Comparison of ENCODE assay signal across 9 cellular contexts in the genomic region with DNA sequence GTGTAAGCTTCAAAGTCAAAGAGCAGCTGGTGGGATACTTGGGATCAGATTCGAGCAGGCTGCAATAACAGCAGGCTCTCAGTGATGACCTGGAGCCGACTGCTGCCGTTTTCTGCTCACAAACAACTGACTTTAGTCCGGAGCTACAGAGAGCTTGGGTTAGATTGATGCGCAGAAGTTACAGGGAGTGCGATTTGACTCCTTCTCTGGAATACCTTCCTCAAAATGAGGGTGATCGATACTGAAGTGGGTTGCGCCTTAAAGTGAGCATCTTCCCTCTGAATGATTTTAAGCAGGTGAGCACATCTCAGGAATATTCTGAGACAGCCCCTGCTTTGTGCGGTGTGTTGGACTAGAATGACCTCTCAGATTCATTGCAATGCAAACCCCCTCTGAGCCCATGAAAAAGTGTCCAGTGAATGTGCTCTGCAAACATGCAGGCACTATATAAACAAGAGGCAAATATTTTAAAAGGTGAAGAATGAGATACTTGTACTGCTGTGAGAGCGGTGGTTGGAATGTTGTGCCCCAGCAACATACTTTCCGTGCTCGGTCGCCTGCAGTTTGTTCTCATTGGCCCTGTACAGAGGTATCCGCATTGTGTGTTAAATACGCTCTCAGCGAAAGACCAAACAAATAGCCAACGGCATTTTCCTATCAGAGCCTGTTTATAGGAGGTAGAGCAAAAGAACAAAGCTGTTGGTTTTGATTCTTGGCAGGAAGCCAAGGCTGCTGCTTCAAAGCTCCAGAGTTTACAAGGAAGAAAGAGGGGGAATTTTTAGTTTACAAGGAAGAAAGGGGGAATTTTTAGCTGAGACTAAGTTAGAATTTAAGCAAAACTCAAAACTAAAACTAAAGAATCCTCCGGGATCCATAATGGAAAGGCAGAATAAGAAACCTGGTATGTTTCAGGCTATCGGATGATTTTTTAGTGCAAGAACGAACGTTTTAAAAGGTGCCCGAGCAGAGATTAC.
A peak's percentile ranks its signal among the peaks of the same experiment; 100 is the strongest.
DNase-seq lines count a peak whose midpoint lies in the region; ATAC-seq, FAIRE-seq and TF ChIP-seq lines count a peak whose summit lies in the region.
"Had no signal": no experiment of that assay in that cellular context is flagged by ENCODE, and none has a peak within 500 bp of the region (broad histone marks: within the 10 kb centered on the region; RNA-seq: fewer than 3 reads in every experiment).

No MANE protein-coding gene starts in this region.

- intact Hi-C loops in pancreas (cut with DNase I): no loop called here

- H3K4me1 ChIP-seq in pancreas: peaks cover 10 to 36% (median 32%) of the 10 kb centered on the region in 3 donors

- H3K4me3 ChIP-seq in fibroblast of the aortic adventitia (ENCODE audit: low read depth, low read length): peak overlapping the region; percentile 22
- H3K4me3 ChIP-seq in pancreas: peak overlapping the region in 3 of 4 donors; percentile 1 to 31 (median 16)
- H3K4me3 ChIP-seq: GM12878 had no signal

- TF ChIP-seq CTCF in fibroblast of the aortic adventitia (IDR thresholded peaks at IDR 0.05; ENCODE audit: insufficient read depth, low read length) (no peak), pancreas (IDR thresholded peaks at IDR 0.05) (no peak)

- no peak for FAIRE-seq in pancreas (lab: Jason Lieb, UNC)
- FAIRE-seq: GM12878 had no signal

- H3K27me3 ChIP-seq in pancreas: no peaks in the 10 kb centered on the region

- ATAC-seq in pancreas (peak; percentile 59 to 75 (median 66)), GM21423 (IDR thresholded peaks at IDR 0.05; ENCODE audit: unreplicated experiment) (no peak), HG03280 (IDR thresholded peaks at IDR 0.05; ENCODE audit: unreplicated experiment) (no peak), GM21367 (IDR thresholded peaks at IDR 0.05; ENCODE audit: unreplicated experiment) (no peak)
- ATAC-seq: GM12878 had no signal

- H3K27ac ChIP-seq in pancreas: peak overlapping the region; percentile 17 to 67 (median 46)

- WGBS in pancreas, 2 donors: 15 to 17% methylated on average over 22 of the region's 22 CpGs

- no peaks in the 10 kb centered on the region for H3K36me3 ChIP-seq in pancreas

- no peaks in the 10 kb centered on the region for H3K9me3 ChIP-seq in pancreas

- DNase-seq in EH (ENCODE audit: low read depth) (peak; percentile 73), NCI-H774 (lab: John Stamatoyannopoulos, UW) (peak; percentile 70), fibroblast of the aortic adventitia (ENCODE audit: low read depth) (peak; percentile 67), pancreas (peak in 4 of 6 donors; percentile 25 to 49 (median 30)), KBM-7 (no peak)

- in situ Hi-C loops in KBM-7 (cut with MboI; ENCODE audit: low pct_unique_long_range_greater_than_20kb, low sequenced_read_pairs): no loop called here

Comparison
In these comparisons a context has a peak if more than half of its experiments do, and no peak if none do; other contexts are left out.
1. ATAC-seq: peak in pancreas (4 of 4); none in GM21423 (single experiment), HG03280 (single experiment) and GM21367 (single experiment).